Comparison of ENCODE assay signal across 8 cellular contexts in the genomic region with DNA sequence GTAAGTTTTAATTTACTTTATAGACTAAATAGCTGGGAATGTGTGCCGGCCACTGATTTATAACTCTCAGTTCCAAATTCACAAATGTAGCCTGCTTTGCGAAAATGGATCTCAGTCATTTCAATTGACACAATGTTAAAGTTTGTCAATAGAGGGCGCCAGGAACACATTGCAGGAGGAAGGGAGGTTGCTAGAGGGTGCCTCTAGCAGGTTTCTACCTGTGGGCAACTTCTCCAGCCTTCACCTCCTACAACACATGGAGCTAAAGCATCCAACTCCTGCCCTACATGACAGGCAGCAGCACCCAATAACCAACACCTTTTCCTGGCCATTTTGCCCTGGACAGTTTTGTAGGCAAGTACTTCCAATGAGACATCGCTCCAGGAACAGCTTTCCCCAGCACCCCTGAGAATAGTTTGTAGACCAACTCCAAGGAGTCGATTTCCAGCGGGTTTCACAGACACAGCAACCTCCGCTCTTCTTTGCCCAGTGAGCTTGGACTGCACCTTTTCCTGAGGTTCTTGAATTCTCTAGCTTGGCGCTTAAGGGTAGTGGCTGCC.
DNase-seq lines count a peak whose midpoint lies in the region; ATAC-seq, FAIRE-seq and TF ChIP-seq lines count a peak whose summit lies in the region.

No MANE protein-coding gene starts in this region.

- no peak overlapping the region for H2AFZ ChIP-seq in endothelial cell of umbilical vein (ENCODE audit: low read depth, low read length)

- peak; percentile 51 for DNase-seq in A172 (ENCODE audit: low spot score)
- DNase-seq in GM13977 (ENCODE audit: low spot score) = peak; percentile 3
- DNase-seq in NCI-H748 treated with DMSO at 0.1 percent for 48 hours (lab: John Stamatoyannopoulos, UW) = peak; percentile 35
- DNase-seq in endothelial cell of umbilical vein (ENCODE audit: low read depth, low spot score) = peak; percentile 43
- DNase-seq in small intestine = peak; percentile 3
- DNase-seq in activated CD8-positive, alpha-beta memory T cell treated with anti-CD3 and anti-CD28 coated beads for 24 hours = no peak
- no peak for DNase-seq in DMS114 treated with DMSO at 0.1 percent for 48 hours (lab: John Stamatoyannopoulos, UW; ENCODE audit: unreplicated experiment)

- in situ Hi-C loops in GM13977 (cut with MboI; ENCODE audit: low pct_unique_long_range_greater_than_20kb, low sequenced_read_pairs, unreplicated experiment) = no loop called here

- FAIRE-seq in endothelial cell of umbilical vein (lab: Jason Lieb, UNC) (peak; percentile 44), small intestine (lab: Jason Lieb, UNC) (no peak)

- H3K27ac ChIP-seq in endothelial cell of umbilical vein (ENCODE audit: insufficient read depth, low read depth, low read length) (no peak overlapping the region), small intestine (ENCODE audit: low read depth in 1 of 2, low read length in 1 of 2) (no peak overlapping the region)

- POLR2A ChIA-PET in endothelial cell of umbilical vein (lab: Charles Lee) = no interaction called here

- H3K27me3 ChIP-seq in endothelial cell of umbilical vein (ENCODE audit: control insufficient read depth in 2 of 2, insufficient read depth in 2 of 2, low read length in 2 of 2) = no peaks in the 10 kb centered on the region
- H3K27me3 ChIP-seq in small intestine (ENCODE audit: control insufficient read depth in 2 of 2, insufficient read depth in 2 of 2, low read length in 2 of 2) = no peaks in the 10 kb centered on the region

- H3K9me1 ChIP-seq in endothelial cell of umbilical vein (replicated peaks; ENCODE audit: control insufficient read depth, extremely low read depth, insufficient read depth, low read length) = no peaks in the 10 kb centered on the region

- H3K9me3 ChIP-seq in endothelial cell of umbilical vein (replicated peaks; ENCODE audit: control insufficient read depth, insufficient read depth, low read length) (no peaks in the 10 kb centered on the region), small intestine (ENCODE audit: control insufficient read depth, low read depth) (no peaks in the 10 kb centered on the region)

- no peak for TF ChIP-seq POLR2A in endothelial cell of umbilical vein (IDR thresholded peaks at IDR 0.05; ENCODE audit: low read depth, low read length)

- H3K4me3 ChIP-seq in endothelial cell of umbilical vein (replicated peaks in 1 of 3; ENCODE audit: insufficient read depth in 1 of 3, low read depth in 1 of 3, low read length in 3 of 3) (no peak overlapping the region), small intestine (ENCODE audit: low read depth in 1 of 2, low read length in 2 of 2) (no peak overlapping the region)

- BruUV-seq in endothelial cell of umbilical vein (replicated peaks; lab: Mats Ljungman, UMichigan) = no TSS peak

- CTCF ChIA-PET in endothelial cell of umbilical vein (lab: Charles Lee) = interaction anchor here (0.7 to 2.3 kb wide), 3 partner anchors 11 to 1319 kb away, joined by 3 to 11 read pairs (median 9); no protein-coding TSS in a partner anchor

- H3K36me3 ChIP-seq in endothelial cell of umbilical vein (ENCODE audit: control insufficient read depth in 2 of 2, extremely low read depth in 1 of 2, insufficient read depth in 2 of 2, low read length in 2 of 2) (no peaks in the 10 kb centered on the region), small intestine (ENCODE audit: control insufficient read depth in 2 of 2, insufficient read depth in 2 of 2, low read length in 2 of 2) (no peaks in the 10 kb centered on the region)

- H3K4me1 ChIP-seq in endothelial cell of umbilical vein (ENCODE audit: control insufficient read depth, extremely low read depth, insufficient read depth, low read length) = peaks cover 8% of the 10 kb centered on the region
- H3K4me1 ChIP-seq in small intestine (ENCODE audit: control insufficient read depth in 2 of 2, insufficient read depth in 1 of 2, low read depth in 1 of 2, low read length in 1 of 2) = no peaks in the 10 kb centered on the region

- dilution Hi-C loops in endothelial cell of umbilical vein (cut with MboI; ENCODE audit: extremely low pct_ligation_motif_present, low sequenced_read_pairs) = no loop called here

- TF ChIP-seq CTCF in GM13977 (IDR thresholded peaks at IDR 0.05; ENCODE audit: extremely low read depth, insufficient read depth, missing control alignments) (peak; percentile 59), endothelial cell of umbilical vein (IDR thresholded peaks at IDR 0.05; ENCODE audit: extremely low read depth in 1 of 2, insufficient read depth in 1 of 2, low read depth in 1 of 2, low read length in 2 of 2) (peak; percentile 50 to 51)

- no peak overlapping the region for H3K9ac ChIP-seq in endothelial cell of umbilical vein (replicated peaks; ENCODE audit: extremely low read depth, insufficient read depth, low read length)

- H4K20me1 ChIP-seq in endothelial cell of umbilical vein (replicated peaks; ENCODE audit: control insufficient read depth, extremely low read depth, insufficient read depth, low read length) = no peaks in the 10 kb centered on the region

- 73 to 75% (median 74%) methylated on average over 8 of the region's 8 CpGs for WGBS in small intestine, 3 donors

- intact Hi-C loops in endothelial cell of umbilical vein (cut with micrococcal nuclease) = loop anchor here (1.0 to 10.0 kb wide), 5 partner anchors 159 to 1323 kb away; no protein-coding TSS in a partner anchor

- no peak overlapping the region for H3K4me2 ChIP-seq in endothelial cell of umbilical vein (ENCODE audit: insufficient read depth, low read length)

- H3K79me2 ChIP-seq in endothelial cell of umbilical vein (ENCODE audit: control insufficient read depth, insufficient read depth, low read length) = no peaks in the 10 kb centered on the region

- ATAC-seq in HG03097 (IDR thresholded peaks at IDR 0.05; ENCODE audit: low FRiP score, unreplicated experiment) = no peak

TF ChIP-seq in endothelial cell of umbilical vein, 7 proteins besides CTCF, POLR2A, EP300 and RAD21:
- TF ChIP-seq GATA2 (IDR thresholded peaks at IDR 0.05; ENCODE audit: insufficient read depth, insufficient read length, low read depth, low read length) = no peak
- TF ChIP-seq JUN (IDR thresholded peaks at IDR 0.05; ENCODE audit: borderline replicate concordance, insufficient read depth, insufficient read length, low read depth) = no peak
- no peak for TF ChIP-seq FOS (IDR thresholded peaks at IDR 0.05; ENCODE audit: borderline replicate concordance, insufficient read depth, low read length)
- TF ChIP-seq, protein P1, sequence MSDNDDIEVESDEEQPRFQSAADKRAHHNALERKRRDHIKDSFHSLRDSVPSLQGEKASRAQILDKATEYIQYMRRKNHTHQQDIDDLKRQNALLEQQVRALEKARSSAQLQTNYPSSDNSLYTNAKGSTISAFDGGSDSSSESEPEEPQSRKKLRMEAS (IDR thresholded peaks at IDR 0.05; ENCODE audit: insufficient read depth, insufficient read length) = no peak
- no peak for TF ChIP-seq MYC (IDR thresholded peaks at IDR 0.05; ENCODE audit: low read depth, low read length)
- no peak for TF ChIP-seq POLR2AphosphoS5 (IDR thresholded peaks at IDR 0.05; ENCODE audit: insufficient read depth, low read depth, low read length)
- TF ChIP-seq EZH2 (IDR thresholded peaks at IDR 0.05; ENCODE audit: borderline replicate concordance, low read depth, low read length, severe bottlenecking) = no peak
TF ChIP-seq in endothelial cell of umbilical vein: peak in this region for 0.

Comparison
In these comparisons a context has a peak if more than half of its experiments do, and no peak if none do; other contexts are left out.
1. DNase-seq: peak in A172 (single experiment), GM13977 (single experiment), NCI-H748 treated with DMSO at 0.1 percent for 48 hours (single experiment), endothelial cell of umbilical vein (single experiment) and small intestine (single experiment); none in activated CD8-positive, alpha-beta memory T cell treated with anti-CD3 and anti-CD28 coated beads for 24 hours (single experiment) and DMS114 treated with DMSO at 0.1 percent for 48 hours (single experiment).